Comparison of ENCODE assay signal across 28 cellular contexts in genomic region chr12:125356111-125356510, GRCh38.
"Had no signal": no experiment of that assay in that cellular context is flagged by ENCODE, and none has a peak within 500 bp of the region (broad histone marks: within the 10 kb centered on the region; RNA-seq: fewer than 3 reads in every experiment).

No MANE protein-coding gene starts in this region.

- H2AFZ ChIP-seq: neural progenitor cell, parathyroid adenoma had no signal

- H3K27ac ChIP-seq: neural progenitor cell, ovary, parathyroid adenoma, psoas muscle, skin epidermis, spleen, suprapubic skin, testis, tibial artery, transverse colon, upper lobe of right lung, uterus had no signal

- H3K36me3 ChIP-seq: neural progenitor cell, ovary, spleen, suprapubic skin, tibial artery, transverse colon, upper lobe of right lung, uterus had no signal

- H3K4me2 ChIP-seq: neural progenitor cell, smooth muscle cell had no signal

- H3K4me1 ChIP-seq: neural progenitor cell, parathyroid adenoma, psoas muscle, spleen, suprapubic skin, testis, tibial artery, transverse colon, upper lobe of right lung, uterus had no signal

- DNase-seq: natural killer cell; occipital lobe; ovary; posterior cingulate gyrus; psoas muscle; right cardiac atrium; spleen; stimulated activated CD4-positive, alpha-beta T cell treated with anti-CD3 and anti-CD28 coated beads, Interleukin-12 subunit alpha, Interleukin-12 subunit beta, amount 100 ng/mL, for 4 hours; stimulated activated CD4-positive, alpha-beta T cell treated with anti-CD3 and anti-CD28 coated beads, Interleukin-1b, Interleukin-23, amount 100 ng/mL, for 48 hours; stimulated activated CD4-positive, alpha-beta T cell treated with anti-CD3 and anti-CD28 coated beads, Interleukin-4, amount 100 ng/mL, for 1 hour; stimulated activated CD4-positive, alpha-beta T cell treated with anti-CD3 and anti-CD28 coated beads, Interleukin-4, amount 100 ng/mL, for 4 hours; stimulated activated CD8-positive, alpha-beta memory T cell treated with anti-CD3 and anti-CD28 coated beads, Interleukin-4, amount 100 ng/mL, for 48 hours; stimulated activated naive CD4-positive, alpha-beta T cell; stimulated activated naive CD8-positive, alpha-beta T cell treated with anti-CD3 and anti-CD28 coated beads, Interleukin-15, amount 100 ng/mL, for 72 hours; stimulated activated naive CD8-positive, alpha-beta T cell treated with anti-CD3 and anti-CD28 coated beads, Interleukin-15, Interleukin-2, amounts not matched to agents 100 U/mL and 50 U/mL, for 24 hours; substantia nigra; testis; tibial artery; transverse colon; upper lobe of right lung; uterus had no signal

- H3K4me3 ChIP-seq: neural progenitor cell, ovary, psoas muscle, skin epidermis, smooth muscle cell, spleen, suprapubic skin, testis, tibial artery, transverse colon, upper lobe of right lung, uterus had no signal

- H3K27me3 ChIP-seq: neural progenitor cell, ovary, suprapubic skin, testis, tibial artery, transverse colon, uterus had no signal

- H3K9me3 ChIP-seq: psoas muscle, testis, upper lobe of right lung, uterus had no signal

- H3K79me2 ChIP-seq: parathyroid adenoma had no signal

- ATAC-seq: natural killer cell; psoas muscle; right cardiac atrium; sciatic nerve; stimulated activated memory B cell treated with anti-CD40 and anti-IgM and Interleukin-4, amounts not matched to agents 10 μg/mL and 1 μg/mL and 100 μg/mL, for 72 hours; stimulated activated naive CD8-positive, alpha-beta T cell treated with anti-CD3 and anti-CD28 coated beads, Interleukin-15, amount 100 ng/mL, for 72 hours; stimulated activated naive CD8-positive, alpha-beta T cell treated with anti-CD3 and anti-CD28 coated beads, Interleukin-15, Interleukin-2, amounts not matched to agents 100 U/mL and 50 U/mL, for 24 hours; upper lobe of right lung had no signal

- H3K9ac ChIP-seq: neural progenitor cell, parathyroid adenoma had no signal
